28 cellular contexts compared by ENCODE assay signal in the genomic region with DNA sequence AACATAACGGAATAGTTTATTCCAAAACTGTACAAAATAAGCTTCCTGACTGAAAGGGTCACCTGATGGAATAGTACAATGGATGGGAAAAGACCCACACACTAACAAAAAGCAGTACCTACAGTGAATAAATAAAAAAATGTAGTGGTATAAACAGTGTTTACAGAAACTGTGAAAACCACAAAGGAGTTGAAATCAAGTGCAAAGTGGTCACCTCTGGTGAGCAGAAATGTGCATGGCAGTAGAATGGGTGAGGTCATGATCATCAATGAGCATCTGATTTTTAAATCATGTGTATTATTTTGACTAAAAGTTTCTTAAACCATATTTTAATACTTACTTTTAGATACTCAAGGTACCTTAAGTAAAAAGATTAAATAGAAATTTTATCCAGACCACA.
"Had no signal": no experiment of that assay in that cellular context is flagged by ENCODE, and none has a peak within 500 bp of the region (broad histone marks: within the 10 kb centered on the region; RNA-seq: fewer than 3 reads in every experiment).

No MANE protein-coding gene starts in this region.

- H3K27me3 ChIP-seq: adrenal gland, body of pancreas, breast epithelium, SJCRH30 had no signal

- H3K9me3 ChIP-seq: adrenal gland, body of pancreas, breast epithelium, SJCRH30 had no signal

- H3K36me3 ChIP-seq: adrenal gland had no signal

- H3K9me3 Mint-ChIP-seq: activated CD4-positive, alpha-beta T cell treated with anti-CD3 and anti-CD28 coated beads, Interleukin-2, amount 10 ng/mL, durations not matched to agents 24 days and 14 days; activated CD8-positive, alpha-beta T cell treated with anti-CD3 and anti-CD28 coated beads for 36 hours; activated naive CD4-positive, alpha-beta T cell treated with anti-CD3 and anti-CD28 coated beads for 36 hours; activated naive CD4-positive, alpha-beta T cell treated with anti-CD3 and anti-CD28 coated beads, Interleukin-2, amount 50 U/mL, for 72 hours; T-helper 1 cell treated with Interleukin-12 subunit alpha and Interleukin-12 subunit beta and Interleukin-4 antibody, amounts not matched to agents 30 μg/mL and 1 μg/mL, for 36 hours; T-helper 2 cell treated with Interferon-gamma antibody and Interleukin-4, amounts not matched to agents 5 μg/mL and 100 μg/mL, for 36 hours had no signal

- H3K4me1 Mint-ChIP-seq: activated CD4-positive, alpha-beta T cell treated with anti-CD3 and anti-CD28 coated beads, Interleukin-2, amount 10 ng/mL, durations not matched to agents 24 days and 14 days had no signal

- H3K27me3 Mint-ChIP-seq: activated CD4-positive, alpha-beta T cell treated with anti-CD3 and anti-CD28 coated beads, Interleukin-2, amount 10 ng/mL, durations not matched to agents 24 days and 14 days; activated CD8-positive, alpha-beta T cell treated with anti-CD3 and anti-CD28 coated beads for 36 hours; activated T-cell treated with anti-CD3 and anti-CD28 coated beads, Interleukin-2, amount 50 U/mL, for 24 hours had no signal

- H3K27ac ChIP-seq: adrenal gland, body of pancreas, breast epithelium, SJCRH30, SK-N-MC had no signal

- H3K4me3 Mint-ChIP-seq: activated CD4-positive, alpha-beta T cell treated with anti-CD3 and anti-CD28 coated beads, Interleukin-2, amount 10 ng/mL, durations not matched to agents 24 days and 14 days; activated CD8-positive, alpha-beta T cell treated with anti-CD3 and anti-CD28 coated beads for 36 hours; activated naive CD4-positive, alpha-beta T cell treated with anti-CD3 and anti-CD28 coated beads for 36 hours; activated T-cell treated with anti-CD3 and anti-CD28 coated beads, Interleukin-2, amount 50 U/mL, for 24 hours; T-helper 1 cell treated with Interleukin-12 subunit alpha and Interleukin-12 subunit beta and Interleukin-4 antibody, amounts not matched to agents 30 μg/mL and 1 μg/mL, for 36 hours; T-helper 2 cell treated with Interferon-gamma antibody and Interleukin-4, amounts not matched to agents 5 μg/mL and 100 μg/mL, for 36 hours had no signal

- ATAC-seq: activated CD8-positive, alpha-beta T cell treated with anti-CD3 and anti-CD28 coated beads for 36 hours; activated naive CD4-positive, alpha-beta T cell treated with anti-CD3 and anti-CD28 coated beads, Interleukin-2, amount 50 U/mL, for 72 hours; body of pancreas; Panc1 had no signal

- FAIRE-seq: astrocyte, TTC549 had no signal

- H3K4me1 ChIP-seq: adrenal gland, body of pancreas, breast epithelium, SJCRH30 had no signal

- H3K27ac Mint-ChIP-seq: activated CD4-positive, alpha-beta T cell treated with anti-CD3 and anti-CD28 coated beads, Interleukin-2, amount 10 ng/mL, durations not matched to agents 24 days and 14 days; activated CD8-positive, alpha-beta T cell treated with anti-CD3 and anti-CD28 coated beads for 36 hours; activated naive CD4-positive, alpha-beta T cell treated with anti-CD3 and anti-CD28 coated beads for 36 hours; activated naive CD4-positive, alpha-beta T cell treated with anti-CD3 and anti-CD28 coated beads, Interleukin-2, amount 50 U/mL, for 72 hours; activated T-cell treated with anti-CD3 and anti-CD28 coated beads, Interleukin-2, amount 50 U/mL, for 24 hours; T-helper 1 cell treated with Interleukin-12 subunit alpha and Interleukin-12 subunit beta and Interleukin-4 antibody, amounts not matched to agents 30 μg/mL and 1 μg/mL, for 36 hours; T-helper 2 cell treated with Interferon-gamma antibody and Interleukin-4, amounts not matched to agents 5 μg/mL and 100 μg/mL, for 36 hours had no signal

- DNase-seq: activated CD4-positive, alpha-beta T cell treated with anti-CD3 and anti-CD28 coated beads, Interleukin-2, amount 10 ng/mL, durations not matched to agents 24 days and 14 days; activated CD4-positive, alpha-beta T cell treated with anti-CD3 and anti-CD28 coated beads, Interleukin-2, amount 50 U/mL, for 4 hours; activated CD8-positive, alpha-beta T cell treated with anti-CD3 and anti-CD28 coated beads for 36 hours; activated gamma-delta T cell treated with Interleukin-2 at 50 U/mL for 16 hours; activated naive CD4-positive, alpha-beta T cell treated with anti-CD3 and anti-CD28 coated beads for 36 hours; activated T-cell treated with anti-CD3 and anti-CD28 coated beads, Interleukin-2, amount 50 U/mL, for 24 hours; adrenal gland; body of pancreas; NCI-H1105; NCI-H1417 treated with DMSO at 0.1 percent for 48 hours; NCI-H187 treated with DMSO at 0.1 percent for 48 hours; NCI-H2081; NCI-H2171 treated with DMSO at 0.1 percent for 48 hours; NCI-H2227 treated with DMSO at 0.1 percent for 48 hours; NCI-H446 treated with DMSO at 0.1 percent for 48 hours; NCI-H524; NCI-H69; NCI-H82; SHP77; SJCRH30 had no signal

- H3K4me3 ChIP-seq: adrenal gland, body of pancreas, breast epithelium, SJCRH30, SK-N-MC had no signal
